17 cellular contexts compared by ENCODE assay signal in the genomic region with DNA sequence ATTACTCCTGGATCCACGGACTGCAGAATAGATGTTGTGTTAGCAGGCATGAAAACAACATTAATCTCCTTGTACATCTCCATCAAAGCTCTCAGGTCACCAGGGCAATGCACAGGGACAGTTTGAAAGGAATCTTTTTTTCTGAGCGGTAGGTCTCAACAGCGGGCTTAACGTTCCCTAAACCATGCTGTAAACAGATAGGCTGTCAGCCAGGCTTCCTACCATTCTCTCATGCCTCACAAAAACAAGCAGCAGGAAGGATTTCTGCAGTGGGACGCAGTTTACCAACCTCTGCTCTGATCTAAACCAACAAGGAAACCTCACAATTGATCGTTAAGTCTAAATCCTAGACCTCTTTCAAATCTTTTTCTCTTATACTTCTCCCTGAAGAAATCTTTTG. TPM values are rescaled to one million over a fixed set of nuclear protein-coding genes. Genes with fewer than 3 reads are reported as not detected.
A peak's percentile ranks its signal among the peaks of the same experiment; 100 is the strongest.
DNase-seq lines count a peak whose midpoint lies in the region; ATAC-seq and TF ChIP-seq lines count a peak whose summit lies in the region.
"Had no signal": no experiment of that assay in that cellular context is flagged by ENCODE, and none has a peak within 500 bp of the region (broad histone marks: within the 10 kb centered on the region; RNA-seq: fewer than 3 reads in every experiment).

No MANE protein-coding gene starts in this region.

- no peaks in the 10 kb centered on the region for H3K27me3 ChIP-seq in brain microvascular endothelial cell (replicated peaks)

- H3K4me3 Mint-ChIP-seq in activated T-cell treated with anti-CD3 and anti-CD28 coated beads, Interleukin-2, amount 50 U/mL, for 72 hours = no peak overlapping the region
- no peak overlapping the region for H3K4me3 Mint-ChIP-seq in memory B cell
- no peak overlapping the region for H3K4me3 Mint-ChIP-seq in stimulated activated effector memory CD8-positive, alpha-beta T cell treated with anti-CD3 and anti-CD28 coated beads, Interleukin-12 subunit alpha, Interleukin-12 subunit beta, amount 100 ng/mL, for 72 hours
- H3K4me3 Mint-ChIP-seq: CD4-positive, alpha-beta memory T cell had no signal

- peaks cover 41% of the 10 kb centered on the region for H3K4me1 Mint-ChIP-seq in activated T-cell treated with anti-CD3 and anti-CD28 coated beads, Interleukin-2, amount 50 U/mL, for 72 hours (ENCODE audit: low read depth)
- peaks cover 32% of the 10 kb centered on the region for H3K4me1 Mint-ChIP-seq in memory B cell
- peaks cover 58% of the 10 kb centered on the region for H3K4me1 Mint-ChIP-seq in stimulated activated effector memory CD8-positive, alpha-beta T cell treated with anti-CD3 and anti-CD28 coated beads, Interleukin-12 subunit alpha, Interleukin-12 subunit beta, amount 100 ng/mL, for 72 hours

- no peaks in the 10 kb centered on the region for H3K27me3 Mint-ChIP-seq in activated T-cell treated with anti-CD3 and anti-CD28 coated beads, Interleukin-2, amount 50 U/mL, for 72 hours (ENCODE audit: low read depth)
- H3K27me3 Mint-ChIP-seq in memory B cell = no peaks in the 10 kb centered on the region
- H3K27me3 Mint-ChIP-seq: CD4-positive, alpha-beta memory T cell had no signal

- ATAC-seq in activated T-cell treated with anti-CD3 and anti-CD28 coated beads, Interleukin-2, amount 50 U/mL, for 72 hours (replicated peaks in 1 of 2) = no peak
- ATAC-seq in memory B cell (ENCODE audit: low read depth) (no peak), GM21717 (IDR thresholded peaks at IDR 0.05; ENCODE audit: unreplicated experiment) (no peak)
- no peak for ATAC-seq in stimulated activated effector memory CD8-positive, alpha-beta T cell treated with anti-CD3 and anti-CD28 coated beads, Interleukin-12 subunit alpha, Interleukin-12 subunit beta, amount 100 ng/mL, for 72 hours

- H3K27ac Mint-ChIP-seq in activated T-cell treated with anti-CD3 and anti-CD28 coated beads, Interleukin-2, amount 50 U/mL, for 72 hours = peak overlapping the region; percentile 68
- peak overlapping the region; percentile 31 for H3K27ac Mint-ChIP-seq in memory B cell
- H3K27ac Mint-ChIP-seq in stimulated activated effector memory CD8-positive, alpha-beta T cell treated with anti-CD3 and anti-CD28 coated beads, Interleukin-12 subunit alpha, Interleukin-12 subunit beta, amount 100 ng/mL, for 72 hours = peak overlapping the region; percentile 43

- no peak overlapping the region for H3K27ac ChIP-seq in brain microvascular endothelial cell
- H3K27ac ChIP-seq: C4-2B had no signal

- peaks cover 0 to 1% of the 10 kb centered on the region in 2 donors for H3K36me3 Mint-ChIP-seq in activated T-cell treated with anti-CD3 and anti-CD28 coated beads, Interleukin-2, amount 50 U/mL, for 72 hours (ENCODE audit: insufficient read depth in 2 of 2)
- peaks cover 10% of the 10 kb centered on the region for H3K36me3 Mint-ChIP-seq in memory B cell
- peaks cover 5% of the 10 kb centered on the region for H3K36me3 Mint-ChIP-seq in stimulated activated effector memory CD8-positive, alpha-beta T cell treated with anti-CD3 and anti-CD28 coated beads, Interleukin-12 subunit alpha, Interleukin-12 subunit beta, amount 100 ng/mL, for 72 hours

- no peaks in the 10 kb centered on the region for H3K9me3 Mint-ChIP-seq in activated T-cell treated with anti-CD3 and anti-CD28 coated beads, Interleukin-2, amount 50 U/mL, for 72 hours
- peaks cover under 1% of the 10 kb centered on the region for H3K9me3 Mint-ChIP-seq in memory B cell
- no peaks in the 10 kb centered on the region for H3K9me3 Mint-ChIP-seq in stimulated activated effector memory CD8-positive, alpha-beta T cell treated with anti-CD3 and anti-CD28 coated beads, Interleukin-12 subunit alpha, Interleukin-12 subunit beta, amount 100 ng/mL, for 72 hours
- H3K9me3 Mint-ChIP-seq: CD4-positive, alpha-beta memory T cell had no signal

- in situ Hi-C loops in brain microvascular endothelial cell (cut with HindIII; ENCODE audit: low pct_ligation_motif_present, low sequenced_read_pairs) = no loop called here

- DNase-seq in activated T-cell treated with anti-CD3 and anti-CD28 coated beads, Interleukin-2, amount 50 U/mL, for 72 hours = no peak
- DNase-seq in activated T-cell treated with anti-CD3 and anti-CD28 coated beads, Interleukin-2, amount 50 U/mL, for 48 hours = no peak
- DNase-seq in dermis blood vessel endothelial cell (peak; percentile 15), memory B cell (ENCODE audit: low spot score in 2 of 2) (no peak), GOT3 (lab: John Stamatoyannopoulos, UW) (no peak), brain microvascular endothelial cell (no peak)
- no peak for DNase-seq in stimulated activated effector memory CD8-positive, alpha-beta T cell treated with anti-CD3 and anti-CD28 coated beads, Interleukin-12 subunit alpha, Interleukin-12 subunit beta, amount 100 ng/mL, for 72 hours (ENCODE audit: low spot score in 2 of 2)
- DNase-seq: 8988T; ACHN; CD4-positive, alpha-beta memory T cell; DMS153; DND-41; GDM1; H7; IMR-90 had no signal

- no peak overlapping the region for H3K4me3 ChIP-seq in brain microvascular endothelial cell (ENCODE audit: low read depth, low read length)

- no peak for TF ChIP-seq CTCF in brain microvascular endothelial cell (IDR thresholded peaks at IDR 0.05; ENCODE audit: low read depth, low read length, missing control alignments)

- no peaks in the 10 kb centered on the region for H3K36me3 ChIP-seq in brain microvascular endothelial cell (replicated peaks)

RNA-seq across cellular contexts. Expression of gene CNOT4, which starts 50.8 kb away (rescaled TPM):
- 10 to 100 TPM; 25.2 to 25.9 TPM for total RNA-seq in activated T-cell treated with anti-CD3 and anti-CD28 coated beads, Interleukin-2, amount 50 U/mL, for 72 hours
- total RNA-seq in dermis blood vessel endothelial cell = 4.8 and 6.7 TPM in 2 replicates
